11 cellular contexts compared by ENCODE assay signal in the genomic region with DNA sequence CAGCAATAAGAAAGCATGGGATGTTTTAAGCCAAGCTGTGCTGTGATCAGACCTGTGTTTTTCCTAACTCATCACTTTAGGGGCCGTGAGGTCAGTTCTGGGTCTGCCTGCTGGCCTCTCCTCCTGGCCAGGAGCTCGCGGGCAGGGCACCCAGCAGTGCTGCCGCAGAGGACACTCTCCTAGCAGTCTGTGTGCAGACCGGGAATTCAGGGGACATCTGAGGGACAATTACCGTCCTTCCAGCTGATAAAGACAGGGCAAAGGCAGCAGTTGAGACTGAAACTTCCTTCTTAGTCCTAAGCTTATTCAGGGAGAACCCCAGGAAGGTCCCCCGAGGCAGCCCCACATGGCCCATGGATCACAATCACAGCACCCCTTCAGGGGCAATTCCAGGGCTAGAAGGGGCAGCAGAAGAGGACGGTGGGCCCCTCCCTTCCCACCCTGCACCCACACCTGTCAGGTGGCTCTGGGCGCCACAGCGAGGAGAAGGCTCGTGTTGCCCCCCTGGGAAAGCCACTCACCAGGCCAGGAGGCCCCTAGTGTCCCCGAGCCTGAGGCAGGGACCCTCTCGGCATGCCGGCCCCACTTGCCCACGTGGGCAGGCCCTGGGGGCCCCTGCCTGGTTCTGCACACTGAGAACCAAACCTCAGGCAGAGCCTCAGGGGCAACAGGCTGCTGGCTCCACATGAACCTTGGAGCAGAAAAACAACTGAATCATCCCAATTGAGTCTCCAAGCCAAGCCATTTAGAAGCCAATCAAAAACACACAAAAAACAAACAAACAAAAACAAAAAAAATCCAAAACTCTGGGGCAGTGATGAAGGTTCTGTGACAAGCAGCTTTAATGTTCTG.
DNase-seq lines count a peak whose midpoint lies in the region; ATAC-seq and TF ChIP-seq lines count a peak whose summit lies in the region.
"Had no signal": no experiment of that assay in that cellular context is flagged by ENCODE, and none has a peak within 500 bp of the region (broad histone marks: within the 10 kb centered on the region; RNA-seq: fewer than 3 reads in every experiment).

No MANE protein-coding gene starts in this region.

- intact Hi-C loops in spleen (cut with DNase I; ENCODE audit: low total_unique reads) = no loop called here
- intact Hi-C loops in activated T-helper 1 cell treated with anti-CD3 and anti-CD28 coated beads, Interleukin-12 subunit alpha, Interleukin-12 subunit beta, Interleukin-2, Interleukin-4 antibody, amounts not matched to agents 30 ng/mL and 10 ng/mL and 1 ng/mL, durations not matched to agents 14 hours and 24 hours and 36 hours (cut with micrococcal nuclease) = no loop called here
- intact Hi-C loops in gastrocnemius medialis (cut with DNase I; ENCODE audit: low total_unique reads) = loop anchor here (10.0 kb wide), 1 partner anchor 172 kb away; the partner anchor contains the start of genes LYSET and MOAP1

- TF ChIP-seq CTCF in WERI-Rb-1 (IDR thresholded peaks at IDR 0.05; ENCODE audit: low read depth, low read length) (no peak), spleen (IDR thresholded peaks at IDR 0.05 in 8 of 11, conservative IDR thresholded peaks at IDR 0.05 in 3 of 11) (no peak), gastrocnemius medialis (IDR thresholded peaks at IDR 0.05 in 4 of 5, conservative IDR thresholded peaks at IDR 0.05 in 1 of 5) (no peak)

- peaks cover 12% of the 10 kb centered on the region for H3K4me1 Mint-ChIP-seq in activated T-helper 1 cell treated with anti-CD3 and anti-CD28 coated beads, Interleukin-12 subunit alpha, Interleukin-12 subunit beta, Interleukin-2, Interleukin-4 antibody, amounts not matched to agents 30 ng/mL and 10 ng/mL and 1 ng/mL, durations not matched to agents 14 hours and 24 hours and 36 hours (ENCODE audit: low read depth)

- 71 to 83% (median 78%) methylated on average over 9 to 15 of the region's 15 CpGs for WGBS in spleen, 5 donors

- H3K9me3 ChIP-seq in WERI-Rb-1 (ENCODE audit: severe bottlenecking) = no peaks in the 10 kb centered on the region
- H3K9me3 ChIP-seq in spleen = no peaks in the 10 kb centered on the region
- no peaks in the 10 kb centered on the region for H3K9me3 ChIP-seq in gastrocnemius medialis

- H3K27ac ChIP-seq in WERI-Rb-1 (peak overlapping the region; percentile 91), spleen (peak overlapping the region in 6 of 8 donors; percentile 9 to 69 (median 44)), gastrocnemius medialis (peak overlapping the region in 2 of 4 donors; percentile 57 to 68)

- peak; percentile 44 for DNase-seq in EL
- no peak for DNase-seq in WERI-Rb-1
- peak; percentile 41 for DNase-seq in fibroblast of gingiva (ENCODE audit: low read depth)
- DNase-seq in spleen = no peak
- no peak for DNase-seq in activated T-helper 1 cell treated with anti-CD3 and anti-CD28 coated beads, Interleukin-12 subunit alpha, Interleukin-12 subunit beta, Interleukin-2, Interleukin-4 antibody, amounts not matched to agents 30 ng/mL and 10 ng/mL and 1 ng/mL, durations not matched to agents 14 hours and 24 hours and 36 hours (ENCODE audit: low spot score)
- DNase-seq in gastrocnemius medialis = no peak
- no peak for DNase-seq in NCI-H2171 treated with DMSO at 0.1 percent for 48 hours (lab: John Stamatoyannopoulos, UW)
- no peak for DNase-seq in activated CD8-positive, alpha-beta memory T cell treated with anti-CD3 and anti-CD28 coated beads, Interleukin-2, amount 50 U/mL, for 48 hours
- DNase-seq: activated T-cell treated with anti-CD3 and anti-CD28 coated beads for 4 hours; central memory CD4-positive, alpha-beta T cell had no signal

- ATAC-seq in gastrocnemius medialis = no peak

- H3K4me3 Mint-ChIP-seq in activated T-helper 1 cell treated with anti-CD3 and anti-CD28 coated beads, Interleukin-12 subunit alpha, Interleukin-12 subunit beta, Interleukin-2, Interleukin-4 antibody, amounts not matched to agents 30 ng/mL and 10 ng/mL and 1 ng/mL, durations not matched to agents 14 hours and 24 hours and 36 hours = no peak overlapping the region

- no peak overlapping the region for H3K27ac Mint-ChIP-seq in activated T-helper 1 cell treated with anti-CD3 and anti-CD28 coated beads, Interleukin-12 subunit alpha, Interleukin-12 subunit beta, Interleukin-2, Interleukin-4 antibody, amounts not matched to agents 30 ng/mL and 10 ng/mL and 1 ng/mL, durations not matched to agents 14 hours and 24 hours and 36 hours

- H3K36me3 Mint-ChIP-seq in activated T-helper 1 cell treated with anti-CD3 and anti-CD28 coated beads, Interleukin-12 subunit alpha, Interleukin-12 subunit beta, Interleukin-2, Interleukin-4 antibody, amounts not matched to agents 30 ng/mL and 10 ng/mL and 1 ng/mL, durations not matched to agents 14 hours and 24 hours and 36 hours (ENCODE audit: low read depth) = no peaks in the 10 kb centered on the region

- TF ChIP-seq POLR2A in spleen (IDR thresholded peaks at IDR 0.05) (no peak), gastrocnemius medialis (IDR thresholded peaks at IDR 0.05) (no peak)

- H3K4me3 ChIP-seq in WERI-Rb-1 (ENCODE audit: low read depth, low read length) (no peak overlapping the region), spleen (no peak overlapping the region), gastrocnemius medialis (no peak overlapping the region)
- H3K4me3 ChIP-seq: skin epidermis had no signal

- peaks cover 20% of the 10 kb centered on the region for H3K36me3 ChIP-seq in WERI-Rb-1
- peaks cover 0 to 61% (median 14%) of the 10 kb centered on the region in 6 donors for H3K36me3 ChIP-seq in spleen
- no peaks in the 10 kb centered on the region for H3K36me3 ChIP-seq in gastrocnemius medialis

- in situ Hi-C loops in gastrocnemius medialis (cut with MboI; ENCODE audit: low sequenced_read_pairs in 4 of 4) = no loop called here

- peaks cover 37 to 99% (median 80%) of the 10 kb centered on the region in 6 donors for H3K4me1 ChIP-seq in spleen
- peaks cover 79 to 80% of the 10 kb centered on the region in 2 donors for H3K4me1 ChIP-seq in gastrocnemius medialis

- H3K27me3 Mint-ChIP-seq in activated T-helper 1 cell treated with anti-CD3 and anti-CD28 coated beads, Interleukin-12 subunit alpha, Interleukin-12 subunit beta, Interleukin-2, Interleukin-4 antibody, amounts not matched to agents 30 ng/mL and 10 ng/mL and 1 ng/mL, durations not matched to agents 14 hours and 24 hours and 36 hours (ENCODE audit: insufficient read depth) = no peaks in the 10 kb centered on the region

- no peaks in the 10 kb centered on the region for H3K9me3 Mint-ChIP-seq in activated T-helper 1 cell treated with anti-CD3 and anti-CD28 coated beads, Interleukin-12 subunit alpha, Interleukin-12 subunit beta, Interleukin-2, Interleukin-4 antibody, amounts not matched to agents 30 ng/mL and 10 ng/mL and 1 ng/mL, durations not matched to agents 14 hours and 24 hours and 36 hours

- H3K27me3 ChIP-seq in WERI-Rb-1 (ENCODE audit: insufficient read depth, low read depth, severe bottlenecking) = no peaks in the 10 kb centered on the region
- H3K27me3 ChIP-seq in spleen (replicated peaks in 1 of 7) = no peaks in the 10 kb centered on the region
- H3K27me3 ChIP-seq in gastrocnemius medialis = no peaks in the 10 kb centered on the region

Comparison
In these comparisons a context has a peak if more than half of its experiments do, and no peak if none do; other contexts are left out.
1. DNase-seq: peak in EL (single experiment) and fibroblast of gingiva (single experiment); none in WERI-Rb-1 (single experiment), spleen (single experiment), activated T-helper 1 cell treated with anti-CD3 and anti-CD28 coated beads, Interleukin-12 subunit alpha, Interleukin-12 subunit beta, Interleukin-2, Interleukin-4 antibody, amounts not matched to agents 30 ng/mL and 10 ng/mL and 1 ng/mL, durations not matched to agents 14 hours and 24 hours and 36 hours (single experiment), gastrocnemius medialis (0 of 2), NCI-H2171 treated with DMSO at 0.1 percent for 48 hours (single experiment) and activated CD8-positive, alpha-beta memory T cell treated with anti-CD3 and anti-CD28 coated beads, Interleukin-2, amount 50 U/mL, for 48 hours (single experiment).